Comparison of ENCODE assay signal across 23 cellular contexts in the genomic region with DNA sequence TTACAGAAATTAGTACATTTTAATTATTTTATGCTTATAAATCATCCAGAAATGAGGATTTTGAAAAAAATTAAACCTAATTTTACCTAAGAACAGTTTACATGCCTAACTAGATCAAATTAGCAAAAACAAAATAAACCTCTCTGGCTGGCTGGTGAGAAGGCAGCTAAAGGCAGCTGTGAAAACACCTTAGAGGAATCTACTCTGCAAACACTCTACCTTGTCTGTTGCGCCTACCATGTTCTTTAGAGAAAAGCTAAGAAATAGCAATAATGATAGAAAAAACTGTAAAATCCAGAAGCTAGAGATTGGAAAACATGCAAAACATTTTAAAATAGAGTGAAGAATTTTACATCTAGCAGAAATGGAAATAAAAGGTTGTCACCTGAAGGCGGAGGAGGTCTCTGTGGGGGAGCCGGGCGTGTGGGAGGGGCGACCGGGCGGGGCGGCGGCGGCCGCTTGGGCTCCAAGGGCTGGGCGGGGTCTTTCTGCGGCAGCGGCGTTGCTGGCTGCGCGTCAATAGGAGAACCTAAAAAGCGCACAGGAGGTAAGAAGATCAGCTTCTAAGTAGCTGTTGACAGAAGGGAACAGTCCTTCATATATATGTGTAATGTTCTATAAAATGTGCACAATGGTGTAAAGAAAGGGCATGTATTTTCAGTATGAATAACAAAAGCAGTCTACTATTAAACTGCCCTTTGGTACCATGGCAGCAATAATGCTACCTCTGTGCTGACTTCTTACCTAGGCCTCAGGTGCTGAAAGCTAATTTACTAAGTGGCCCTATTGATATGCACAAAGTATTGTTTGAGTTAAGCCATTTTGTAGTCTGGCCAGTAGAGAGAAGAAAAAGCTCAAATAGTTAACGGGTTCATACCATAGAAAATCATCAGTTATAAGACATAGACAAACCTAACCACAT. TPM values are rescaled to one million over a fixed set of nuclear protein-coding genes. Genes with fewer than 3 reads are reported as not detected.
DNase-seq lines count a peak whose midpoint lies in the region; ATAC-seq and TF ChIP-seq lines count a peak whose summit lies in the region.
"Had no signal": no experiment of that assay in that cellular context is flagged by ENCODE, and none has a peak within 500 bp of the region (broad histone marks: within the 10 kb centered on the region; RNA-seq: fewer than 3 reads in every experiment).

No MANE protein-coding gene starts in this region.

- no peaks in the 10 kb centered on the region for H3K27me3 Mint-ChIP-seq in endothelial cell (ENCODE audit: unreplicated experiment)
- H3K27me3 Mint-ChIP-seq: activated CD4-positive, alpha-beta memory T cell treated with anti-CD3 and anti-CD28 coated beads, Interleukin-2, amount 10 ng/mL, durations not matched to agents 7 days and 5 days; activated naive CD8-positive, alpha-beta T cell treated with anti-CD3 and anti-CD28 coated beads for 36 hours; CD4-positive, alpha-beta memory T cell; central memory CD8-positive, alpha-beta T cell had no signal

- H3K4me3 Mint-ChIP-seq in endothelial cell (ENCODE audit: unreplicated experiment) = no peak overlapping the region
- H3K4me3 Mint-ChIP-seq: activated CD4-positive, alpha-beta memory T cell treated with anti-CD3 and anti-CD28 coated beads, Interleukin-2, amount 10 ng/mL, durations not matched to agents 7 days and 5 days; activated naive CD8-positive, alpha-beta T cell treated with anti-CD3 and anti-CD28 coated beads for 36 hours; CD4-positive, alpha-beta memory T cell; central memory CD8-positive, alpha-beta T cell had no signal

- H3K4me1 Mint-ChIP-seq in endothelial cell (ENCODE audit: unreplicated experiment) = peaks cover 3% of the 10 kb centered on the region
- H3K4me1 Mint-ChIP-seq: central memory CD8-positive, alpha-beta T cell had no signal

- H3K4me1 ChIP-seq in left lung (no peaks in the 10 kb centered on the region), upper lobe of left lung (no peaks in the 10 kb centered on the region), left ventricle myocardium inferior (no peaks in the 10 kb centered on the region)

- peak; percentile 52 for DNase-seq in NCI-H510A treated with DMSO at 0.1 percent for 48 hours (lab: John Stamatoyannopoulos, UW)
- DNase-seq in NCI-H510A (lab: John Stamatoyannopoulos, UW) = no peak
- DNase-seq in endothelial cell (ENCODE audit: low spot score) = peak; percentile 11
- no peak for DNase-seq in left lung
- DNase-seq in upper lobe of left lung = peak in 1 of 2 donors; percentile 85
- DNase-seq in left ventricle myocardium inferior = no peak
- DNase-seq: 8988T; activated CD4-positive, alpha-beta memory T cell treated with anti-CD3 and anti-CD28 coated beads, Interleukin-2, amount 10 ng/mL, durations not matched to agents 7 days and 5 days; activated CD4-positive, CD25-positive, alpha-beta regulatory T cell treated with anti-CD3 and anti-CD28 coated beads, Interleukin-2, amount 50 U/mL, for 72 hours; activated naive CD8-positive, alpha-beta T cell treated with anti-CD3 and anti-CD28 coated beads for 36 hours; AML-193; CD4-positive, alpha-beta memory T cell; dermis blood vessel endothelial cell; HCEC 1CT; NCI-H524; SIG-M5; stimulated activated CD4-positive, alpha-beta T cell treated with anti-CD3 and anti-CD28 coated beads, Interleukin-1b, Interleukin-23, amount 100 ng/mL, for 48 hours; SW 1271; T1000 had no signal

- no peak for TF ChIP-seq POLR2A in upper lobe of left lung (IDR thresholded peaks at IDR 0.05)

- TF ChIP-seq EP300 in upper lobe of left lung (IDR thresholded peaks at IDR 0.05) = no peak

- peak; percentile 91 for ATAC-seq in left lung
- ATAC-seq in upper lobe of left lung (ENCODE audit: low FRiP score in 2 of 2) = no peak
- no peak for ATAC-seq in GM21737 (IDR thresholded peaks at IDR 0.05; ENCODE audit: unreplicated experiment)
- ATAC-seq in HG03457 (IDR thresholded peaks at IDR 0.05; ENCODE audit: unreplicated experiment) = no peak
- ATAC-seq: Panc1 had no signal

- H3K27ac ChIP-seq in left lung (no peak overlapping the region), upper lobe of left lung (no peak overlapping the region), left ventricle myocardium inferior (replicated peaks) (no peak overlapping the region)

- peaks cover 3% of the 10 kb centered on the region for H3K36me3 Mint-ChIP-seq in endothelial cell (ENCODE audit: low read depth, unreplicated experiment)
- H3K36me3 Mint-ChIP-seq: activated naive CD8-positive, alpha-beta T cell treated with anti-CD3 and anti-CD28 coated beads for 36 hours had no signal

- H3K27me3 ChIP-seq in left lung (no peaks in the 10 kb centered on the region), upper lobe of left lung (no peaks in the 10 kb centered on the region), left ventricle myocardium inferior (ENCODE audit: low read depth) (no peaks in the 10 kb centered on the region)

- 62 to 63% methylated on average over 19 of the region's 19 CpGs for WGBS in upper lobe of left lung, 2 donors

- H3K9me3 Mint-ChIP-seq in endothelial cell (ENCODE audit: unreplicated experiment) = no peaks in the 10 kb centered on the region
- H3K9me3 Mint-ChIP-seq: activated CD4-positive, alpha-beta memory T cell treated with anti-CD3 and anti-CD28 coated beads, Interleukin-2, amount 10 ng/mL, durations not matched to agents 7 days and 5 days; activated naive CD8-positive, alpha-beta T cell treated with anti-CD3 and anti-CD28 coated beads for 36 hours; CD4-positive, alpha-beta memory T cell; central memory CD8-positive, alpha-beta T cell had no signal

- TF ChIP-seq CTCF in endothelial cell (IDR thresholded peaks at IDR 0.05; ENCODE audit: unreplicated experiment) (no peak), left lung (IDR thresholded peaks at IDR 0.05) (no peak), upper lobe of left lung (IDR thresholded peaks at IDR 0.05) (no peak), left ventricle myocardium inferior (IDR thresholded peaks at IDR 0.05; ENCODE audit: borderline replicate concordance) (no peak)

- H3K36me3 ChIP-seq in left lung = peaks cover 0 to 90% of the 10 kb centered on the region in 2 donors
- H3K36me3 ChIP-seq in upper lobe of left lung = peaks cover 0 to 84% (median 23%) of the 10 kb centered on the region in 4 donors
- peaks cover 87% of the 10 kb centered on the region for H3K36me3 ChIP-seq in left ventricle myocardium inferior

- no peak overlapping the region for H3K27ac Mint-ChIP-seq in endothelial cell (ENCODE audit: unreplicated experiment)
- H3K27ac Mint-ChIP-seq: activated CD4-positive, alpha-beta memory T cell treated with anti-CD3 and anti-CD28 coated beads, Interleukin-2, amount 10 ng/mL, durations not matched to agents 7 days and 5 days; activated naive CD8-positive, alpha-beta T cell treated with anti-CD3 and anti-CD28 coated beads for 36 hours; CD4-positive, alpha-beta memory T cell had no signal

- H3K9me3 ChIP-seq in left lung = no peaks in the 10 kb centered on the region
- no peaks in the 10 kb centered on the region for H3K9me3 ChIP-seq in upper lobe of left lung
- no peaks in the 10 kb centered on the region for H3K9me3 ChIP-seq in left ventricle myocardium inferior (replicated peaks)

- no peak overlapping the region for H3K4me3 ChIP-seq in left lung
- peak overlapping the region in 3 of 4 donors; percentile 4 to 25 (median 16) for H3K4me3 ChIP-seq in upper lobe of left lung
- no peak overlapping the region for H3K4me3 ChIP-seq in left ventricle myocardium inferior

- intact Hi-C loops in left lung (cut with DNase I) (no loop called here), left ventricle myocardium inferior (cut with micrococcal nuclease) (no loop called here)

RNA-seq across cellular contexts. Expression of gene CFAP298, which starts 33.3 kb away (rescaled TPM):
- total RNA-seq in endothelial cell (ENCODE audit: unreplicated experiment) (60.3 TPM), left lung (10 to 100 TPM; 31.5 to 34.7 TPM), upper lobe of left lung (10 to 100 TPM; 22.9 to 47.1 (median 30.4) TPM), left ventricle myocardium inferior (20.2 TPM)

Comparison
In these comparisons a context has a peak if more than half of its experiments do, and no peak if none do; other contexts are left out.
1. DNase-seq: peak in NCI-H510A treated with DMSO at 0.1 percent for 48 hours (single experiment) and endothelial cell (single experiment); none in NCI-H510A (single experiment), left lung (0 of 2) and left ventricle myocardium inferior (single experiment).
2. H3K4me3 ChIP-seq: peak in upper lobe of left lung (3 of 4); none in left lung (0 of 2) and left ventricle myocardium inferior (single experiment).